In genomic region chr15:77500986-77501385, GRCh38 we compare ENCODE assay signal across 20 cellular contexts.
DNase-seq lines count a peak whose midpoint lies in the region; ATAC-seq, FAIRE-seq and TF ChIP-seq lines count a peak whose summit lies in the region.
"Had no signal": no experiment of that assay in that cellular context is flagged by ENCODE, and none has a peak within 500 bp of the region (broad histone marks: within the 10 kb centered on the region; RNA-seq: fewer than 3 reads in every experiment).

No MANE protein-coding gene starts in this region.

- no peaks in the 10 kb centered on the region for H3K9me3 Mint-ChIP-seq in effector memory CD8-positive, alpha-beta T cell
- H3K9me3 Mint-ChIP-seq: activated B cell treated with CpG ODN at 0.5 μM for 24 hours; naive thymus-derived CD4-positive, alpha-beta T cell had no signal

- intact Hi-C loops in heart left ventricle (cut with DNase I), result loop anchor here in 2 of 10 donors (5.0 to 10.0 kb wide), 3 partner anchors 36 to 386 kb away; no protein-coding TSS in a partner anchor

- H3K4me1 ChIP-seq in heart left ventricle, result peaks cover 3 to 74% (median 51%) of the 10 kb centered on the region in 12 donors

- no peak for TF ChIP-seq CTCF in heart left ventricle (IDR thresholded peaks at IDR 0.05)

- DNase-seq in GM12892 (ENCODE audit: insufficient read length), result no peak
- no peak for DNase-seq in effector memory CD8-positive, alpha-beta T cell
- peak; percentile 37 for DNase-seq in kidney tubule cell (ENCODE audit: low spot score)
- DNase-seq in SK-N-DZ (ENCODE audit: low spot score), result no peak
- DNase-seq in heart left ventricle, result no peak
- no peak for DNase-seq in activated T-cell treated with anti-CD3 and anti-CD28 coated beads, Interleukin-2, amount 50 U/mL, for 48 hours
- DNase-seq: activated B cell treated with CpG ODN at 0.5 μM for 24 hours; amniotic stem cell; Caco-2; GDM1; GOT3; heart right ventricle; naive thymus-derived CD4-positive, alpha-beta T cell; NCI-H1092; NCI-H2171; T-helper 2 cell had no signal

- no peaks in the 10 kb centered on the region for H3K4me1 Mint-ChIP-seq in effector memory CD8-positive, alpha-beta T cell (ENCODE audit: low read depth in 2 of 2)

- WGBS in heart left ventricle, 4 donors, result 64 to 79% (median 70%) methylated on average over 2 of the region's 2 CpGs

- peak overlapping the region; percentile 7 to 13 for H3K27ac Mint-ChIP-seq in effector memory CD8-positive, alpha-beta T cell
- H3K27ac Mint-ChIP-seq: activated B cell treated with CpG ODN at 0.5 μM for 24 hours had no signal

- H3K36me3 ChIP-seq in heart left ventricle, result no peaks in the 10 kb centered on the region
- H3K36me3 ChIP-seq: heart right ventricle, suprapubic skin had no signal

- H3K27me3 ChIP-seq in heart left ventricle, result no peaks in the 10 kb centered on the region
- H3K27me3 ChIP-seq: heart right ventricle, suprapubic skin had no signal

- H3K4me3 ChIP-seq in heart left ventricle, result no peak overlapping the region
- H3K4me3 ChIP-seq: heart right ventricle, suprapubic skin had no signal

- H3K27ac ChIP-seq in heart left ventricle, result no peak overlapping the region
- H3K27ac ChIP-seq: HL-60, parathyroid adenoma, suprapubic skin had no signal

- FAIRE-seq in GM12892 (lab: Jason Lieb, UNC), result peak; percentile 5

- TF ChIP-seq POLR2A in GM12892 (IDR thresholded peaks at IDR 0.05; ENCODE audit: low read depth, low read length), result no peak
- TF ChIP-seq POLR2A in heart left ventricle (IDR thresholded peaks at IDR 0.05), result no peak

- H3K36me3 Mint-ChIP-seq in effector memory CD8-positive, alpha-beta T cell (ENCODE audit: insufficient read depth), result peaks cover 2% of the 10 kb centered on the region

- ATAC-seq in SK-N-SH treated with all-trans-retinoic acid at 6 μM for 48 hours (peak; percentile 47), heart left ventricle (no peak)
- no peak for ATAC-seq in effector memory CD8-positive, alpha-beta T cell (replicated peaks)
- ATAC-seq: heart right ventricle; naive thymus-derived CD4-positive, alpha-beta T cell had no signal

- no peaks in the 10 kb centered on the region for H3K27me3 Mint-ChIP-seq in effector memory CD8-positive, alpha-beta T cell
- H3K27me3 Mint-ChIP-seq: activated B cell treated with CpG ODN at 0.5 μM for 24 hours; naive thymus-derived CD4-positive, alpha-beta T cell had no signal

- H3K9me3 ChIP-seq in heart left ventricle, result no peaks in the 10 kb centered on the region
- H3K9me3 ChIP-seq: Caco-2, heart right ventricle, suprapubic skin had no signal

- H3K4me3 Mint-ChIP-seq in effector memory CD8-positive, alpha-beta T cell, result no peak overlapping the region
- H3K4me3 Mint-ChIP-seq: activated B cell treated with CpG ODN at 0.5 μM for 24 hours; naive thymus-derived CD4-positive, alpha-beta T cell had no signal

TF ChIP-seq in SK-N-SH treated with all-trans-retinoic acid at 6 μM for 48 hours, 23 proteins besides CTCF, POLR2A, EP300 and RAD21:
- TF ChIP-seq ZNF565 (CRISPR knock-in tag; conservative IDR thresholded peaks at IDR 0.05; ENCODE audit: low read depth) (no peak), ISL1 (CRISPR knock-in tag; IDR thresholded peaks at IDR 0.05) (0 out of 2 replicates have a peak, but pooled peaks have one; percentile 7)
